Comparison of ENCODE assay signal across 21 cellular contexts in genomic region chr18:9922592-9923308, GRCh38. TPM values are rescaled to one million over a fixed set of nuclear protein-coding genes. Genes with fewer than 3 reads are reported as not detected.
DNase-seq lines count a peak whose midpoint lies in the region; ATAC-seq and TF ChIP-seq lines count a peak whose summit lies in the region.
"Had no signal": no experiment of that assay in that cellular context is flagged by ENCODE, and none has a peak within 500 bp of the region (broad histone marks: within the 10 kb centered on the region; RNA-seq: fewer than 3 reads in every experiment).

No MANE protein-coding gene starts in this region.

- 67% methylated on average over 4 of the region's 4 CpGs for WGBS in prostate gland

- peaks cover 100% of the 10 kb centered on the region for H3K79me2 ChIP-seq in SU-DHL-6 (ENCODE audit: insufficient read depth, low read length)

- H3K27me3 ChIP-seq in BLaER1 = no peaks in the 10 kb centered on the region
- no peaks in the 10 kb centered on the region for H3K27me3 ChIP-seq in CD8-positive, alpha-beta T cell (ENCODE audit: insufficient read depth, low read length)
- no peaks in the 10 kb centered on the region for H3K27me3 ChIP-seq in SU-DHL-6 (ENCODE audit: low read length)
- no peaks in the 10 kb centered on the region for H3K27me3 ChIP-seq in naive thymus-derived CD4-positive, alpha-beta T cell (ENCODE audit: control insufficient read depth in 2 of 2, insufficient read depth in 2 of 2, low read length in 2 of 2)
- H3K27me3 ChIP-seq in prostate gland (replicated peaks; ENCODE audit: insufficient read depth) = no peaks in the 10 kb centered on the region
- H3K27me3 ChIP-seq in effector memory CD4-positive, alpha-beta T cell (replicated peaks; ENCODE audit: control insufficient read depth, insufficient read depth, low read length, poor library complexity, severe bottlenecking) = no peaks in the 10 kb centered on the region
- H3K27me3 ChIP-seq: neural progenitor cell, spleen, stomach, upper lobe of left lung had no signal

- no peak overlapping the region for H3K27ac Mint-ChIP-seq in CD8-positive, alpha-beta T cell
- peak overlapping the region in 1 of 9 donors; percentile 36 for H3K27ac Mint-ChIP-seq in naive thymus-derived CD4-positive, alpha-beta T cell
- H3K27ac Mint-ChIP-seq: neural progenitor cell had no signal

- no peak for ATAC-seq in CD8-positive, alpha-beta T cell
- no peak for ATAC-seq in naive thymus-derived CD4-positive, alpha-beta T cell
- ATAC-seq: left colon had no signal

- no peaks in the 10 kb centered on the region for H3K27me3 Mint-ChIP-seq in CD8-positive, alpha-beta T cell (ENCODE audit: low read depth)
- H3K27me3 Mint-ChIP-seq in naive thymus-derived CD4-positive, alpha-beta T cell = no peaks in the 10 kb centered on the region

- H3K27ac ChIP-seq in BLaER1 (no peak overlapping the region), SU-DHL-6 (ENCODE audit: low read depth, low read length) (no peak overlapping the region), prostate gland (no peak overlapping the region)
- H3K27ac ChIP-seq in CD8-positive, alpha-beta T cell (ENCODE audit: low read depth, low read length) = no peak overlapping the region
- H3K27ac ChIP-seq in naive thymus-derived CD4-positive, alpha-beta T cell (ENCODE audit: low read depth, low read length) = no peak overlapping the region
- H3K27ac ChIP-seq in effector memory CD4-positive, alpha-beta T cell (ENCODE audit: insufficient read depth, low read length, poor library complexity, severe bottlenecking) = no peak overlapping the region
- H3K27ac ChIP-seq: neural progenitor cell had no signal

- H3K4me1 Mint-ChIP-seq in CD8-positive, alpha-beta T cell (ENCODE audit: low read depth) = peaks cover 55% of the 10 kb centered on the region
- H3K4me1 Mint-ChIP-seq in naive thymus-derived CD4-positive, alpha-beta T cell = peaks cover 0 to 48% (median 32%) of the 10 kb centered on the region in 7 donors

- H3K4me2 ChIP-seq in BLaER1 (peak overlapping the region; percentile 45), SU-DHL-6 (ENCODE audit: low read depth, low read length, poor library complexity, severe bottlenecking) (peak overlapping the region; percentile 37)
- H3K4me2 ChIP-seq: neural progenitor cell had no signal

- H4K20me1 ChIP-seq in BLaER1 = peaks cover 100% of the 10 kb centered on the region
- peaks cover 94% of the 10 kb centered on the region for H4K20me1 ChIP-seq in SU-DHL-6 (ENCODE audit: low read depth, low read length)

- no peaks in the 10 kb centered on the region for H3K9me3 Mint-ChIP-seq in CD8-positive, alpha-beta T cell
- no peaks in the 10 kb centered on the region for H3K9me3 Mint-ChIP-seq in naive thymus-derived CD4-positive, alpha-beta T cell
- H3K9me3 Mint-ChIP-seq: neural progenitor cell had no signal

- no peaks in the 10 kb centered on the region for H3K36me3 Mint-ChIP-seq in CD8-positive, alpha-beta T cell
- no peaks in the 10 kb centered on the region for H3K36me3 Mint-ChIP-seq in naive thymus-derived CD4-positive, alpha-beta T cell

- TF ChIP-seq CTCF in CD8-positive, alpha-beta T cell (IDR thresholded peaks at IDR 0.05) = no peak
- TF ChIP-seq CTCF in SU-DHL-6 (IDR thresholded peaks at IDR 0.05; ENCODE audit: insufficient read depth, low read length, poor library complexity, severe bottlenecking) (no peak), prostate gland (IDR thresholded peaks at IDR 0.05) (no peak)

- CTCF ChIA-PET in CD8-positive, alpha-beta T cell (lab: Charles Lee) = interaction anchor here (1.1 kb wide), 1 partner anchor 28 kb away, joined by 3 read pairs; no protein-coding TSS in a partner anchor
- CTCF ChIA-PET in naive thymus-derived CD4-positive, alpha-beta T cell (lab: Charles Lee) = no interaction called here

- H3K4me1 ChIP-seq in BLaER1 (peaks cover 89% of the 10 kb centered on the region), prostate gland (replicated peaks) (peaks cover 5% of the 10 kb centered on the region)
- peaks cover 93% of the 10 kb centered on the region for H3K4me1 ChIP-seq in CD8-positive, alpha-beta T cell (ENCODE audit: insufficient read depth, low read length)
- H3K4me1 ChIP-seq in naive thymus-derived CD4-positive, alpha-beta T cell (ENCODE audit: control insufficient read depth in 2 of 2, insufficient read depth in 2 of 2, low read length in 2 of 2) = peaks cover 62 to 74% of the 10 kb centered on the region in 2 donors
- peaks cover 17% of the 10 kb centered on the region for H3K4me1 ChIP-seq in effector memory CD4-positive, alpha-beta T cell (ENCODE audit: control insufficient read depth, insufficient read depth, low read length, poor library complexity, severe bottlenecking)

- H3K9ac ChIP-seq in BLaER1 (no peak overlapping the region), SU-DHL-6 (ENCODE audit: low read length) (no peak overlapping the region)
- H3K9ac ChIP-seq: neural progenitor cell had no signal

- no peak for TF ChIP-seq POLR2A in prostate gland (IDR thresholded peaks at IDR 0.05)

- DNase-seq in CD8-positive, alpha-beta T cell = no peak
- peak in 1 of 9 donors; percentile 15 for DNase-seq in naive thymus-derived CD4-positive, alpha-beta T cell
- DNase-seq in RPMI8226 (no peak), prostate gland (ENCODE audit: low spot score) (no peak)
- DNase-seq in central memory CD4-positive, alpha-beta T cell = no peak
- DNase-seq in effector memory CD4-positive, alpha-beta T cell = no peak
- DNase-seq: activated naive CD4-positive, alpha-beta T cell; Calu3; effector CD8-positive, alpha-beta T cell; left colon; NCI-H1436; NCI-H524 treated with DMSO at 0.1 percent for 48 hours; Right ventricle myocardium superior; spleen; stimulated activated CD4-positive, alpha-beta T cell treated with anti-CD3 and anti-CD28 coated beads, Interleukin-4, amount 100 ng/mL, for 4 hours; stomach; upper lobe of left lung had no signal

- POLR2A ChIA-PET in CD8-positive, alpha-beta T cell (lab: Charles Lee) = interaction anchor here (0.7 to 1.9 kb wide), 2 partner anchors 9 to 12 kb away, joined by 3 to 13 read pairs; partner anchors contain the start of gene VAPA
- POLR2A ChIA-PET in naive thymus-derived CD4-positive, alpha-beta T cell (lab: Charles Lee) = interaction anchor here (0.7 to 2.7 kb wide), 2 partner anchors 9 to 17 kb away, joined by 3 to 18 read pairs; partner anchors contain the start of gene VAPA

- no peak overlapping the region for H2AFZ ChIP-seq in SU-DHL-6 (ENCODE audit: low read depth, low read length, severe bottlenecking)
- H2AFZ ChIP-seq: neural progenitor cell had no signal

- H3K36me3 ChIP-seq in BLaER1 = no peaks in the 10 kb centered on the region
- H3K36me3 ChIP-seq in CD8-positive, alpha-beta T cell (ENCODE audit: insufficient read depth, low read length) = no peaks in the 10 kb centered on the region
- no peaks in the 10 kb centered on the region for H3K36me3 ChIP-seq in SU-DHL-6 (ENCODE audit: low read length)
- no peaks in the 10 kb centered on the region for H3K36me3 ChIP-seq in naive thymus-derived CD4-positive, alpha-beta T cell (ENCODE audit: control insufficient read depth in 2 of 3, insufficient read depth in 3 of 3, low read length in 3 of 3)
- H3K36me3 ChIP-seq in prostate gland = no peaks in the 10 kb centered on the region
- no peaks in the 10 kb centered on the region for H3K36me3 ChIP-seq in effector memory CD4-positive, alpha-beta T cell (ENCODE audit: control insufficient read depth, insufficient read depth, low read length)
- H3K36me3 ChIP-seq: neural progenitor cell, spleen, stomach, upper lobe of left lung had no signal

- H3K9me3 ChIP-seq in BLaER1 (no peaks in the 10 kb centered on the region), SU-DHL-6 (ENCODE audit: insufficient read depth, low read length) (no peaks in the 10 kb centered on the region), prostate gland (no peaks in the 10 kb centered on the region)
- H3K9me3 ChIP-seq in CD8-positive, alpha-beta T cell (ENCODE audit: low read length) = no peaks in the 10 kb centered on the region
- H3K9me3 ChIP-seq in naive thymus-derived CD4-positive, alpha-beta T cell (ENCODE audit: control insufficient read depth in 2 of 3, low read length in 3 of 3) = no peaks in the 10 kb centered on the region
- H3K9me3 ChIP-seq in effector memory CD4-positive, alpha-beta T cell (ENCODE audit: control insufficient read depth, low read length) = no peaks in the 10 kb centered on the region
- H3K9me3 ChIP-seq: spleen, stomach, upper lobe of left lung had no signal

- peak overlapping the region; percentile 12 for H3K4me3 Mint-ChIP-seq in CD8-positive, alpha-beta T cell
- H3K4me3 Mint-ChIP-seq in naive thymus-derived CD4-positive, alpha-beta T cell = peak overlapping the region in 7 of 10 donors; percentile 31 to 72 (median 55)
- H3K4me3 Mint-ChIP-seq: neural progenitor cell had no signal

- 0 out of 2 replicates have a peak, but pooled peaks cover 7% of the 10 kb centered on the region for H3F3A ChIP-seq in SU-DHL-6 (ENCODE audit: insufficient read depth)

- intact Hi-C loops in CD8-positive, alpha-beta T cell (cut with DNase I, micrococcal nuclease) = loop anchor here in 1 of 2 experiments (5.0 kb wide), 1 partner anchor 35 kb away; no protein-coding TSS in a partner anchor
- intact Hi-C loops in naive thymus-derived CD4-positive, alpha-beta T cell (cut with micrococcal nuclease) = no loop called here
- intact Hi-C loops in prostate gland (cut with DNase I) = no loop called here

- no peaks in the 10 kb centered on the region for H3K9me2 ChIP-seq in SU-DHL-6 (replicated peaks; ENCODE audit: insufficient read depth, low read length)

- H3K4me3 ChIP-seq in BLaER1 (no peak overlapping the region), SU-DHL-6 (ENCODE audit: insufficient read depth, low read length, poor library complexity, severe bottlenecking) (no peak overlapping the region), prostate gland (no peak overlapping the region)
- no peak overlapping the region for H3K4me3 ChIP-seq in CD8-positive, alpha-beta T cell (ENCODE audit: low read depth, low read length)
- H3K4me3 ChIP-seq in naive thymus-derived CD4-positive, alpha-beta T cell (ENCODE audit: low read length) = no peak overlapping the region
- no peak overlapping the region for H3K4me3 ChIP-seq in effector memory CD4-positive, alpha-beta T cell (ENCODE audit: insufficient read depth, low read depth, low read length, poor library complexity, severe bottlenecking)
- H3K4me3 ChIP-seq: neural progenitor cell, spleen, stomach, upper lobe of left lung had no signal

RNA-seq across cellular contexts. Expression of gene VAPA, which starts 8.9 kb away (rescaled TPM):
- total RNA-seq in CD8-positive, alpha-beta T cell = 100 to 1,000 TPM; 169 to 177 TPM
- total RNA-seq in naive thymus-derived CD4-positive, alpha-beta T cell = 100 to 1,000 TPM; 109 to 199 (median 151) TPM
- polyA plus RNA-seq in naive thymus-derived CD4-positive, alpha-beta T cell = 100 to 1,000 TPM; 214 to 278 TPM
- total RNA-seq in prostate gland = 100 to 1,000 TPM; 140 to 183 TPM

RNA-seq across cellular contexts. Expression of gene TXNDC2, which starts 37.0 kb away (rescaled TPM):
- total RNA-seq in CD8-positive, alpha-beta T cell = not detected
- under 1 TPM in 1 of 5 experiments, not detected in 4; 0.07 TPM for total RNA-seq in naive thymus-derived CD4-positive, alpha-beta T cell
- not detected for polyA plus RNA-seq in naive thymus-derived CD4-positive, alpha-beta T cell
- total RNA-seq in prostate gland = 1 to 10 TPM in 1 of 2 donors, not detected in 1; 3.6 TPM
- total RNA-seq: Calu3, glomerular endothelial cell, left colon, Right ventricle myocardium superior had no signal
- polyA plus RNA-seq: stomach had no signal
